Comparison of ENCODE assay signal across 32 cellular contexts in the genomic region with DNA sequence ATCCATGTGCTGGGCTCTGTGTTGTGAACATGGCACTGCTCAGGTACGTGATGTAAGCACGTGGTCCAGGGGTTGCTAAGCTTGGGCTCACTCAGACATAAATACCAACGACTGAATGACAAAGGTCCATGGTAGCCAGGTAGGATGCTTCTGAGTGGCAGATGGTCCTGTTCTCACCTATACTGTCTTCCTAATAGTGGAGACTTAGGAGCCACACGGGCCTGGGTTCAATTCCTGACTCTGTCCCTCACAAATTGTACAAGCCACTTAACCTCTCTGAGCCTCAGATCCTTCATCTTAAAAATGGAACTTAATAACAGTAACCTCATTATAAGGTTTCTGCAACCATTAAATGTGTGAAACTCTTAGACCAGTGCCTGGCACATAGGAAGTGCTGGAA. TPM values are rescaled to one million over a fixed set of nuclear protein-coding genes. Genes with fewer than 3 reads are reported as not detected.
"Had no signal": no experiment of that assay in that cellular context is flagged by ENCODE, and none has a peak within 500 bp of the region (broad histone marks: within the 10 kb centered on the region; RNA-seq: fewer than 3 reads in every experiment).

No MANE protein-coding gene starts in this region.

- H3K4me1 ChIP-seq: ascending aorta had no signal

- H3K4me3 ChIP-seq: ascending aorta, cardiac muscle cell had no signal

- H3K27me3 ChIP-seq: ascending aorta had no signal

- H3K27ac ChIP-seq: ascending aorta, cardiac muscle cell, WERI-Rb-1 had no signal

- ATAC-seq: activated CD4-positive, alpha-beta T cell treated with anti-CD3 and anti-CD28 coated beads for 36 hours; activated CD4-positive, CD25-positive, alpha-beta regulatory T cell treated with anti-CD3 and anti-CD28 coated beads, Interleukin-2, amount 50 U/mL, for 24 hours; activated CD8-positive, alpha-beta memory T cell treated with anti-CD3 and anti-CD28 coated beads, Interleukin-2, amount 10 ng/mL, durations not matched to agents 7 days and 5 days; activated CD8-positive, alpha-beta T cell treated with anti-CD3 and anti-CD28 coated beads, Interleukin-2, amount 10 ng/mL, durations not matched to agents 7 days and 5 days; activated naive CD8-positive, alpha-beta T cell treated with anti-CD3 and anti-CD28 coated beads, Interleukin-2, amount 50 U/mL, for 24 hours had no signal

- DNase-seq: activated CD4-positive, alpha-beta memory T cell treated with anti-CD3 and anti-CD28 coated beads, Interleukin-2, amount 10 ng/mL, durations not matched to agents 7 days and 5 days; activated CD4-positive, alpha-beta T cell treated with anti-CD3 and anti-CD28 coated beads for 1 hour; activated CD4-positive, alpha-beta T cell treated with anti-CD3 and anti-CD28 coated beads for 36 hours; activated CD4-positive, alpha-beta T cell treated with anti-CD3 and anti-CD28 coated beads for 48 hours; activated CD4-positive, alpha-beta T cell treated with anti-CD3 and anti-CD28 coated beads, Interleukin-2, amount 10 ng/mL, durations not matched to agents 7 days and 5 days; activated CD4-positive, alpha-beta T cell treated with anti-CD3 and anti-CD28 coated beads, Interleukin-2, amount 50 U/mL, for 48 hours; activated CD4-positive, CD25-positive, alpha-beta regulatory T cell; activated CD8-positive, alpha-beta memory T cell treated with anti-CD3 and anti-CD28 coated beads for 24 hours; activated CD8-positive, alpha-beta memory T cell treated with anti-CD3 and anti-CD28 coated beads, Interleukin-2, amount 10 ng/mL, durations not matched to agents 7 days and 5 days; activated CD8-positive, alpha-beta memory T cell treated with anti-CD3 and anti-CD28 coated beads, Interleukin-2, amount 50 U/mL, for 48 hours; activated CD8-positive, alpha-beta T cell treated with anti-CD3 and anti-CD28 coated beads, Interleukin-2, amount 10 ng/mL, durations not matched to agents 7 days and 5 days; activated effector memory CD4-positive, alpha-beta T cell treated with Interleukin-2 at 50 U/mL for 16 hours; activated gamma-delta T cell; activated naive CD4-positive, alpha-beta T cell treated with anti-CD3 and anti-CD28 coated beads, Interleukin-2, amount 10 ng/mL, durations not matched to agents 7 days and 5 days; activated naive CD4-positive, alpha-beta T cell treated with Interleukin-2 at 50 U/mL for 16 hours; activated naive CD8-positive, alpha-beta T cell treated with anti-CD3 and anti-CD28 coated beads, Interleukin-2, amount 10 ng/mL, durations not matched to agents 7 days and 5 days; activated naive CD8-positive, alpha-beta T cell treated with anti-CD3 and anti-CD28 coated beads, Interleukin-2, amount 50 U/mL, for 24 hours; activated T-cell treated with anti-CD3 and anti-CD28 coated beads, Interleukin-2, amount 50 U/mL, for 24 hours; activated T-cell treated with anti-CD3 and anti-CD28 coated beads, Interleukin-2, amount 50 U/mL, for 48 hours; amygdala; anterior cingulate cortex; caudate nucleus; cerebellar nuclear complex; T-helper 1 cell; T-helper 2 cell; T-helper 9 cell; WERI-Rb-1 had no signal

- H3K36me3 ChIP-seq: ascending aorta, cardiac muscle cell, WERI-Rb-1 had no signal

- H3K9me3 ChIP-seq: ascending aorta had no signal

RNA-seq across cellular contexts. Expression of a gene that starts 6.8 kb away (rescaled TPM):
- total RNA-seq: activated CD4-positive, alpha-beta memory T cell treated with anti-CD3 and anti-CD28 coated beads, Interleukin-2, amount 10 ng/mL, durations not matched to agents 7 days and 5 days; activated CD4-positive, alpha-beta T cell treated with anti-CD3 and anti-CD28 coated beads for 36 hours; activated CD4-positive, alpha-beta T cell treated with anti-CD3 and anti-CD28 coated beads, Interleukin-2, amount 10 ng/mL, durations not matched to agents 7 days and 5 days; activated CD8-positive, alpha-beta memory T cell treated with anti-CD3 and anti-CD28 coated beads, Interleukin-2, amount 10 ng/mL, durations not matched to agents 7 days and 5 days; activated CD8-positive, alpha-beta T cell treated with anti-CD3 and anti-CD28 coated beads, Interleukin-2, amount 10 ng/mL, durations not matched to agents 7 days and 5 days; activated naive CD8-positive, alpha-beta T cell treated with anti-CD3 and anti-CD28 coated beads, Interleukin-2, amount 10 ng/mL, durations not matched to agents 7 days and 5 days; activated T-helper 2 cell treated with anti-CD3 and anti-CD28 coated beads, Interferon-gamma antibody, Interleukin-2, Interleukin-4, amounts not matched to agents 10 μg/mL and 5 μg/mL and 100 μg/mL, durations not matched to agents 14 hours and 24 hours and 36 hours; ascending aorta; bronchial epithelial cell; cardiac muscle cell had no signal

RNA-seq across cellular contexts. Expression of a gene that starts 11.8 kb away (rescaled TPM):
- total RNA-seq: activated CD4-positive, alpha-beta memory T cell treated with anti-CD3 and anti-CD28 coated beads, Interleukin-2, amount 10 ng/mL, durations not matched to agents 7 days and 5 days had no signal

RNA-seq across cellular contexts. Expression of a gene that starts 36.7 kb away (rescaled TPM):
- total RNA-seq: activated naive CD8-positive, alpha-beta T cell treated with anti-CD3 and anti-CD28 coated beads, Interleukin-2, amount 10 ng/mL, durations not matched to agents 7 days and 5 days; ascending aorta; bronchial epithelial cell had no signal
